In the genomic region with DNA sequence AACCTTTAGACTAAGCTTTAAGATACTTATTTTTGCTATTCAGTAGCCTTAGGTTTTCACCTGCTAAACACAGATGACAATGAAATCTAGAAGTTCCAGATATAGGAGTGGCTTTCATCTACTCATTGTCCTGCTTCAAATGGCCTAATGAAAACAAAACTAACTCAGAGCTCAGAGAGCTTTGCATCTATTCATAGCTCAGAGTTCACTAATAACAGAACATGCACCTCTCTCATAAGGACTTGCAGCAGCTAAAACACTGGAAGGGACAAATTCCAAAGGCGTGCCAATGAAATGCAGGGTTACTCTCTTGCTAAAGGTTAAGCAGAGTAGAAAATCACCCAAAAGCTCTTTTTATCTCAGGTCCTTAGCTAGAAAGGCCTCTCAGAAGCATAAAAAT, we compare ENCODE assay signal across 19 cellular contexts.
"Had no signal": no experiment of that assay in that cellular context is flagged by ENCODE, and none has a peak within 500 bp of the region (broad histone marks: within the 10 kb centered on the region; RNA-seq: fewer than 3 reads in every experiment).

No MANE protein-coding gene starts in this region.

- H3K9me3 ChIP-seq: gastrocnemius medialis, left lung, neutrophil, transverse colon had no signal

- H3K9me3 Mint-ChIP-seq: activated T-helper 1 cell treated with anti-CD3 and anti-CD28 coated beads, Interleukin-12 subunit alpha, Interleukin-12 subunit beta, Interleukin-2, Interleukin-4 antibody, amounts not matched to agents 30 ng/mL and 10 ng/mL and 1 ng/mL, durations not matched to agents 14 hours and 24 hours and 36 hours; endodermal cell; memory B cell; naive thymus-derived CD8-positive, alpha-beta T cell had no signal

- H3K27me3 Mint-ChIP-seq: memory B cell; naive thymus-derived CD8-positive, alpha-beta T cell had no signal

- H3K4me1 Mint-ChIP-seq: endodermal cell had no signal

- DNase-seq: activated CD4-positive, alpha-beta T cell treated with anti-CD3 and anti-CD28 coated beads, Interleukin-2, amount 50 U/mL, for 1 hour; activated naive CD4-positive, alpha-beta T cell treated with Interleukin-2 at 50 U/mL for 16 hours; aorta; dorsolateral prefrontal cortex; endodermal cell; gastrocnemius medialis; islet precursor cell; left lung; naive thymus-derived CD8-positive, alpha-beta T cell; retina; stimulated activated CD4-positive, alpha-beta T cell treated with anti-CD3 and anti-CD28 coated beads, Interleukin-4, amount 100 ng/mL, for 24 hours; stimulated activated naive CD8-positive, alpha-beta T cell treated with anti-CD3 and anti-CD28 coated beads, Interleukin-15, Interleukin-2, amounts not matched to agents 100 U/mL and 50 U/mL, for 24 hours; T-helper 9 cell; transverse colon had no signal

- H3K79me2 ChIP-seq: parathyroid adenoma had no signal

- ATAC-seq: gastrocnemius medialis; left lung; naive thymus-derived CD8-positive, alpha-beta T cell; stimulated activated naive CD8-positive, alpha-beta T cell treated with anti-CD3 and anti-CD28 coated beads, Interleukin-15, Interleukin-2, amounts not matched to agents 100 U/mL and 50 U/mL, for 24 hours had no signal

- H3K27me3 ChIP-seq: dorsolateral prefrontal cortex, gastrocnemius medialis, left lung, neutrophil, transverse colon had no signal

- H3K27ac ChIP-seq: gastrocnemius medialis, left lung, neutrophil, parathyroid adenoma, skin epidermis, transverse colon had no signal

- H3K4me3 Mint-ChIP-seq: activated T-helper 1 cell treated with anti-CD3 and anti-CD28 coated beads, Interleukin-12 subunit alpha, Interleukin-12 subunit beta, Interleukin-2, Interleukin-4 antibody, amounts not matched to agents 30 ng/mL and 10 ng/mL and 1 ng/mL, durations not matched to agents 14 hours and 24 hours and 36 hours; endodermal cell; memory B cell; naive thymus-derived CD8-positive, alpha-beta T cell had no signal

- H3K4me1 ChIP-seq: gastrocnemius medialis, parathyroid adenoma, transverse colon had no signal

- H3K9ac ChIP-seq: parathyroid adenoma had no signal

- H2AFZ ChIP-seq: parathyroid adenoma had no signal

- H3K4me3 ChIP-seq: dorsolateral prefrontal cortex, gastrocnemius medialis, left lung, skin epidermis, transverse colon had no signal

- H3K27ac Mint-ChIP-seq: activated T-helper 1 cell treated with anti-CD3 and anti-CD28 coated beads, Interleukin-12 subunit alpha, Interleukin-12 subunit beta, Interleukin-2, Interleukin-4 antibody, amounts not matched to agents 30 ng/mL and 10 ng/mL and 1 ng/mL, durations not matched to agents 14 hours and 24 hours and 36 hours; endodermal cell; memory B cell had no signal
